Comparison of ENCODE assay signal across 1 cellular context in the genomic region with DNA sequence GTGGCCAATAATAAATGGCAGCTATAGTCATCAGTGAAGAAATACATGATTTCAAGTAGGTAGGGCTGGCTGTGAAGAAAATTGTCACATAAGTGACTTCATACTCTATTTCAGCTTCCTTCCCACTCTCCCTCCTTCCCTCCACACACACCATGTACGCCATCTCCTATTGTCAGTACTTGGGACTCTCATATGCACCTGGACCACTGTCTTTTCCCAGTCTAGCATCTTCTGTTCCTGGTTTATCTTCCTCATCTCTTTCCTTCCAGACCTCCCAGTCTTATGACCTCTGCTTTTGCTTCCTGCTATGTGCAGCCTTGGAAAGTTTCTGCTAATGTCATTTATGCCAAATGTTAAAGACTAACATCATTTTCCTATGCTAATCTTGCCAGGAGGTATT.
TF ChIP-seq lines count a peak whose summit lies in the region.

No MANE protein-coding gene starts in this region.

TF ChIP-seq in HepG2, 621 proteins besides CTCF, POLR2A, EP300 and RAD21 (continued from another document):
- TF ChIP-seq, protein P1, sequence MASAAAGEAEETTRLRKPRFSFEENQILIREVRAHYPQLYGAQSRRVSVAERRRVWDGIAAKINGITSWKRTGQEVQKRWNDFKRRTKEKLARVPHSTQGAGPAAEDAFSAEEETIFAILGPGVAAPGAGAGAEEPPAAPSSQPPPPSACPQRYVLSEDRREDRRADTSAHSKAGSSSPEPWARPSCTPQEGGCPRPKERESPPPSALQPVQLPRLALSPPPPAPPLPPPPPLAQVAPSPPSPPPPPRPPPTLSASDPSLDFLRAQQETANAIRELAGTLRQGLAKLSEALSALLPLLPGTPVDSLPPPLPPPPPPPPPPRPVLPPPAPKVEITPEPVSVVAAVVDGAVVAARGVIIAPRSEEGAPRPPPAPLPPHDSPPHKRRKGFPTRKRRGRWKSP (CRISPR knock-in tag; IDR thresholded peaks at IDR 0.05): no peak
- no peak for TF ChIP-seq MTA1 (CRISPR knock-in tag; IDR thresholded peaks at IDR 0.05; ENCODE audit: borderline replicate concordance)
